ENCODE assay signal across 1 cellular context in the genomic region with DNA sequence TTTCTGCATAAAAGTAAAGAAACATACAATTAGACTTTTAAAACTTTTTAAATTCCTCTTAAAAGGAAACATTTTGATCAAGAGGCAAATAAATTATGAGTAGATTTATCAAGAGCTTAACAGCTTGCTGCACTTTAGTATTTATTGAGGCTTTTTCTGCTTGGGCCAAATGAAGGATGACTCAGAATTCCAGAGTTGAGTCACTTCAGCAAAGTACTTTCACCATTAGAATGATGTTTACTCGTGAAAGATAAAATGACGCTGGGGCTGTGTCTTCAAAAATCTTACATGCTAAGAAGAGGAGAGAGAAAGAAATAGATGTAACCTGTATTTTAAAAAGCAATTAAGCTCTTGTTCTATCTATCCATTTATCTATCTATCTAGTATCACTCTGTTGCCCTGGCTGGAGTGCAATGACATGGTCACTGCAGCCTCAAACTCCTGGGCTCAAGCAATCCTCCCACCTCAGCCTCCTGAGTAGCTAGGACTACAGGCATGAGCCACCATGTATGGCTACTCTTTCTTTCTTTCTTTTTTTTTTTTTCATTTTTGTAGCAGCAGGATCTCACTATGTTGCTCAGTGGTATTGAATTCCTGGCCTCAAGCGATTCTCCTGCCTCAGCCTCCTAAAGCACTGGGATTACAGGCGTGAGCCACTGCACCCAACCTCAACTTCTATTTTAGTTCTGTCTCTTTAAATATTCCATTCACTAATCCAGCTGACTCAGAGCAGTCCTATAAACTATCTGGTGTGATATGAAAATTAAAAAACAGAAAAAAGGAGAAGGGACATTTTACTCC.
TF ChIP-seq lines count a peak whose summit lies in the region.

No MANE protein-coding gene starts in this region.

TF ChIP-seq in K562, 482 proteins besides CTCF, POLR2A, EP300 and RAD21 (continued from another document and continues in another):
- TF ChIP-seq, protein P1, sequence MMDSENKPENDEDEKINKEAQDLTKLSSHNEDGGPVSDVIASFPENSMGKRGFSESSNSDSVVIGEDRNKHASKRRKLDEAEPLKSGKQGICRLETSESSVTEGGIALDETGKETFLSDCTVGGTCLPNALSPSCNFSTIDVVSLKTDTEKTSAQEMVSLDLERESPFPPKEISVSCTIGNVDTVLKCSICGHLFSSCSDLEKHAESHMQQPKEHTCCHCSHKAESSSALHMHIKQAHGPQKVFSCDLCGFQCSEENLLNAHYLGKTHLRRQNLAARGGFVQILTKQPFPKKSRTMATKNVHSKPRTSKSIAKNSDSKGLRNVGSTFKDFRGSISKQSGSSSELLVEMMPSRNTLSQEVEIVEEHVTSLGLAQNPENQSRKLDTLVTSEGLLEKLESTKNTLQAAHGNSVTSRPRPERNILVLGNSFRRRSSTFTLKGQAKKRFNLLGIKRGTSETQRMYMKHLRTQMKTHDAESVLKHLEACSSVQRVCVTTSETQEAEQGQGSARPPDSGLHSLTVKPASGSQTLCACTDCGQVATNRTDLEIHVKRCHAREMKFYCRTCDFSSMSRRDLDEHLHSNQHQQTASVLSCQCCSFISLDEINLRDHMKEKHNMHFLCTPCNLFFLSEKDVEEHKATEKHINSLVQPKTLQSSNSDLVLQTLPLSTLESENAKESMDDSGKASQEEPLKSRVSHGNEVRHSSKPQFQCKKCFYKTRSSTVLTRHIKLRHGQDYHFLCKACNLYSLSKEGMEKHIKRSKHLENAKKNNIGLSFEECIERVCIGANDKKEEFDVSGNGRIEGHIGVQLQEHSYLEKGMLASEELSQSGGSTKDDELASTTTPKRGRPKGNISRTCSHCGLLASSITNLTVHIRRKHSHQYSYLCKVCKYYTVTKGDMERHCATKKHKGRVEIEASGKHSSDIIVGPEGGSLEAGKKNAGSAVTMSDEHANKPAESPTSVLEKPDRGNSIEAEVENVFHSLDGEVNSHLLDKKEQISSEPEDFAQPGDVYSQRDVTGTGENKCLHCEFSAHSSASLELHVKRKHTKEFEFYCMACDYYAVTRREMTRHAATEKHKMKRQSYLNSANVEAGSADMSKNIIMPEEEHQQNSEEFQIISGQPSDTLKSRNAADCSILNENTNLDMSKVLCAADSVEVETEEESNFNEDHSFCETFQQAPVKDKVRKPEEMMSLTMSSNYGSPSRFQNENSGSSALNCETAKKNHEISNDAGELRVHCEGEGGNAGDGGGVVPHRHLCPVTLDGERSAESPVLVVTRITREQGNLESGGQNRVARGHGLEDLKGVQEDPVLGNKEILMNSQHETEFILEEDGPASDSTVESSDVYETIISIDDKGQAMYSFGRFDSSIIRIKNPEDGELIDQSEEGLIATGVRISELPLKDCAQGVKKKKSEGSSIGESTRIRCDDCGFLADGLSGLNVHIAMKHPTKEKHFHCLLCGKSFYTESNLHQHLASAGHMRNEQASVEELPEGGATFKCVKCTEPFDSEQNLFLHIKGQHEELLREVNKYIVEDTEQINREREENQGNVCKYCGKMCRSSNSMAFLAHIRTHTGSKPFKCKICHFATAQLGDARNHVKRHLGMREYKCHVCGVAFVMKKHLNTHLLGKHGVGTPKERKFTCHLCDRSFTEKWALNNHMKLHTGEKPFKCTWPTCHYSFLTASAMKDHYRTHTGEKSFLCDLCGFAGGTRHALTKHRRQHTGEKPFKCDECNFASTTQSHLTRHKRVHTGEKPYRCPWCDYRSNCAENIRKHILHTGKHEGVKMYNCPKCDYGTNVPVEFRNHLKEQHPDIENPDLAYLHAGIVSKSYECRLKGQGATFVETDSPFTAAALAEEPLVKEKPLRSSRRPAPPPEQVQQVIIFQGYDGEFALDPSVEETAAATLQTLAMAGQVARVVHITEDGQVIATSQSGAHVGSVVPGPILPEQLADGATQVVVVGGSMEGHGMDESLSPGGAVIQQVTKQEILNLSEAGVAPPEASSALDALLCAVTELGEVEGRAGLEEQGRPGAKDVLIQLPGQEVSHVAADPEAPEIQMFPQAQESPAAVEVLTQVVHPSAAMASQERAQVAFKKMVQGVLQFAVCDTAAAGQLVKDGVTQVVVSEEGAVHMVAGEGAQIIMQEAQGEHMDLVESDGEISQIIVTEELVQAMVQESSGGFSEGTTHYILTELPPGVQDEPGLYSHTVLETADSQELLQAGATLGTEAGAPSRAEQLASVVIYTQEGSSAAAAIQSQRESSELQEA (IDR thresholded peaks at IDR 0.05; ENCODE audit: low read depth) = no peak
- TF ChIP-seq BACH1 (tag; IDR thresholded peaks at IDR 0.05) (no peak), FOXA1 (IDR thresholded peaks at IDR 0.05; ENCODE audit: borderline replicate concordance) (no peak), NFRKB (IDR thresholded peaks at IDR 0.05; ENCODE audit: low read depth) (no peak), ZNF561 (CRISPR knock-in tag; conservative IDR thresholded peaks at IDR 0.05) (no peak), ZNF212 (CRISPR knock-in tag; IDR thresholded peaks at IDR 0.05) (no peak), BRF1 (IDR thresholded peaks at IDR 0.05; ENCODE audit: borderline replicate concordance, extremely low read depth, insufficient read length) (no peak), POLR3A (IDR thresholded peaks at IDR 0.05; ENCODE audit: borderline replicate concordance, extremely low read depth, insufficient read depth, insufficient read length) (no peak), SRF (CRISPR knock-in tag; IDR thresholded peaks at IDR 0.05) (no peak), ZFX (CRISPR knock-in tag; IDR thresholded peaks at IDR 0.05) (no peak), ARID1B (IDR thresholded peaks at IDR 0.05) (peak; percentile 59; the same call in 1 of the 2 replicates), ZNF507 (tag; conservative IDR thresholded peaks at IDR 0.05) (no peak), JUND (IDR thresholded peaks at IDR 0.05; ENCODE audit: borderline replicate concordance, low read depth, low read length) (peak; percentile 82; the same call in 1 of the 2 replicates), JUND (tag; IDR thresholded peaks at IDR 0.05; ENCODE audit: borderline replicate concordance, low read depth, low read length) (peak; percentile 80), RBBP5 (IDR thresholded peaks at IDR 0.05; ENCODE audit: borderline replicate concordance, insufficient read depth, low read length, poor library complexity, severe bottlenecking) (no peak), JUN (IDR thresholded peaks at IDR 0.05; ENCODE audit: borderline replicate concordance, low read depth, low read length) (peak; percentile 66; the same call in 1 of the 2 replicates), JUN (CRISPR knock-in tag; IDR thresholded peaks at IDR 0.05; ENCODE audit: borderline replicate concordance) (no peak), NCOR1 (IDR thresholded peaks at IDR 0.05) (no peak), MAFG (tag; conservative IDR thresholded peaks at IDR 0.05) (no peak), ZSCAN32 (CRISPR knock-in tag; IDR thresholded peaks at IDR 0.05) (no peak), ILK (tag; IDR thresholded peaks at IDR 0.05; ENCODE audit: borderline replicate concordance, low read depth) (no peak), CBFA2T2 (conservative IDR thresholded peaks at IDR 0.05) (no peak), RFX1 (IDR thresholded peaks at IDR 0.05) (no peak), ZFPM2 (CRISPR knock-in tag; IDR thresholded peaks at IDR 0.05) (no peak), FOXP1 (CRISPR knock-in tag; IDR thresholded peaks at IDR 0.05) (no peak), MIER1 (IDR thresholded peaks at IDR 0.05; ENCODE audit: low read depth) (no peak), CCNT2 (IDR thresholded peaks at IDR 0.05; ENCODE audit: borderline replicate concordance, extremely low read depth, insufficient read length, low read depth, low read length) (no peak), ZNF384 (IDR thresholded peaks at IDR 0.05; ENCODE audit: low read depth, low read length) (no peak), ZNF766 (CRISPR knock-in tag; conservative IDR thresholded peaks at IDR 0.05) (no peak), FOSL1 (tag; conservative IDR thresholded peaks at IDR 0.05) (peak; percentile 96), ZNF780A (CRISPR knock-in tag; IDR thresholded peaks at IDR 0.05) (no peak)
- TF ChIP-seq, protein P2, sequence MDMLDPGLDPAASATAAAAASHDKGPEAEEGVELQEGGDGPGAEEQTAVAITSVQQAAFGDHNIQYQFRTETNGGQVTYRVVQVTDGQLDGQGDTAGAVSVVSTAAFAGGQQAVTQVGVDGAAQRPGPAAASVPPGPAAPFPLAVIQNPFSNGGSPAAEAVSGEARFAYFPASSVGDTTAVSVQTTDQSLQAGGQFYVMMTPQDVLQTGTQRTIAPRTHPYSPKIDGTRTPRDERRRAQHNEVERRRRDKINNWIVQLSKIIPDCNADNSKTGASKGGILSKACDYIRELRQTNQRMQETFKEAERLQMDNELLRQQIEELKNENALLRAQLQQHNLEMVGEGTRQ (CRISPR knock-in tag; IDR thresholded peaks at IDR 0.05) = no peak
- TF ChIP-seq, protein P3, sequence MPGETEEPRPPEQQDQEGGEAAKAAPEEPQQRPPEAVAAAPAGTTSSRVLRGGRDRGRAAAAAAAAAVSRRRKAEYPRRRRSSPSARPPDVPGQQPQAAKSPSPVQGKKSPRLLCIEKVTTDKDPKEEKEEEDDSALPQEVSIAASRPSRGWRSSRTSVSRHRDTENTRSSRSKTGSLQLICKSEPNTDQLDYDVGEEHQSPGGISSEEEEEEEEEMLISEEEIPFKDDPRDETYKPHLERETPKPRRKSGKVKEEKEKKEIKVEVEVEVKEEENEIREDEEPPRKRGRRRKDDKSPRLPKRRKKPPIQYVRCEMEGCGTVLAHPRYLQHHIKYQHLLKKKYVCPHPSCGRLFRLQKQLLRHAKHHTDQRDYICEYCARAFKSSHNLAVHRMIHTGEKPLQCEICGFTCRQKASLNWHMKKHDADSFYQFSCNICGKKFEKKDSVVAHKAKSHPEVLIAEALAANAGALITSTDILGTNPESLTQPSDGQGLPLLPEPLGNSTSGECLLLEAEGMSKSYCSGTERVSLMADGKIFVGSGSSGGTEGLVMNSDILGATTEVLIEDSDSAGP (CRISPR knock-in tag; IDR thresholded peaks at IDR 0.05) = no peak
- TF ChIP-seq, protein P4, sequence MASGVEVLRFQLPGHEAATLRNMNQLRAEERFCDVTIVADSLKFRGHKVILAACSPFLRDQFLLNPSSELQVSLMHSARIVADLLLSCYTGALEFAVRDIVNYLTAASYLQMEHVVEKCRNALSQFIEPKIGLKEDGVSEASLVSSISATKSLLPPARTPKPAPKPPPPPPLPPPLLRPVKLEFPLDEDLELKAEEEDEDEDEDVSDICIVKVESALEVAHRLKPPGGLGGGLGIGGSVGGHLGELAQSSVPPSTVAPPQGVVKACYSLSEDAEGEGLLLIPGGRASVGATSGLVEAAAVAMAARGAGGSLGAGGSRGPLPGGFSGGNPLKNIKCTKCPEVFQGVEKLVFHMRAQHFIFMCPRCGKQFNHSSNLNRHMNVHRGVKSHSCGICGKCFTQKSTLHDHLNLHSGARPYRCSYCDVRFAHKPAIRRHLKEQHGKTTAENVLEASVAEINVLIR (CRISPR knock-in tag; IDR thresholded peaks at IDR 0.05) = no peak
- TF ChIP-seq, protein P5, sequence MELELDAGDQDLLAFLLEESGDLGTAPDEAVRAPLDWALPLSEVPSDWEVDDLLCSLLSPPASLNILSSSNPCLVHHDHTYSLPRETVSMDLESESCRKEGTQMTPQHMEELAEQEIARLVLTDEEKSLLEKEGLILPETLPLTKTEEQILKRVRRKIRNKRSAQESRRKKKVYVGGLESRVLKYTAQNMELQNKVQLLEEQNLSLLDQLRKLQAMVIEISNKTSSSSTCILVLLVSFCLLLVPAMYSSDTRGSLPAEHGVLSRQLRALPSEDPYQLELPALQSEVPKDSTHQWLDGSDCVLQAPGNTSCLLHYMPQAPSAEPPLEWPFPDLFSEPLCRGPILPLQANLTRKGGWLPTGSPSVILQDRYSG (tag; conservative IDR thresholded peaks at IDR 0.05; ENCODE audit: low read depth) = no peak
- TF ChIP-seq, protein P6, sequence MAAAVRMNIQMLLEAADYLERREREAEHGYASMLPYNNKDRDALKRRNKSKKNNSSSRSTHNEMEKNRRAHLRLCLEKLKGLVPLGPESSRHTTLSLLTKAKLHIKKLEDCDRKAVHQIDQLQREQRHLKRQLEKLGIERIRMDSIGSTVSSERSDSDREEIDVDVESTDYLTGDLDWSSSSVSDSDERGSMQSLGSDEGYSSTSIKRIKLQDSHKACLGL (CRISPR knock-in tag; IDR thresholded peaks at IDR 0.05; ENCODE audit: borderline replicate concordance, poor library complexity, severe bottlenecking) = no peak
- TF ChIP-seq, protein P7, sequence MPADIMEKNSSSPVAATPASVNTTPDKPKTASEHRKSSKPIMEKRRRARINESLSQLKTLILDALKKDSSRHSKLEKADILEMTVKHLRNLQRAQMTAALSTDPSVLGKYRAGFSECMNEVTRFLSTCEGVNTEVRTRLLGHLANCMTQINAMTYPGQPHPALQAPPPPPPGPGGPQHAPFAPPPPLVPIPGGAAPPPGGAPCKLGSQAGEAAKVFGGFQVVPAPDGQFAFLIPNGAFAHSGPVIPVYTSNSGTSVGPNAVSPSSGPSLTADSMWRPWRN (IDR thresholded peaks at IDR 0.05; ENCODE audit: low read depth) = no peak
- TF ChIP-seq, protein P8, sequence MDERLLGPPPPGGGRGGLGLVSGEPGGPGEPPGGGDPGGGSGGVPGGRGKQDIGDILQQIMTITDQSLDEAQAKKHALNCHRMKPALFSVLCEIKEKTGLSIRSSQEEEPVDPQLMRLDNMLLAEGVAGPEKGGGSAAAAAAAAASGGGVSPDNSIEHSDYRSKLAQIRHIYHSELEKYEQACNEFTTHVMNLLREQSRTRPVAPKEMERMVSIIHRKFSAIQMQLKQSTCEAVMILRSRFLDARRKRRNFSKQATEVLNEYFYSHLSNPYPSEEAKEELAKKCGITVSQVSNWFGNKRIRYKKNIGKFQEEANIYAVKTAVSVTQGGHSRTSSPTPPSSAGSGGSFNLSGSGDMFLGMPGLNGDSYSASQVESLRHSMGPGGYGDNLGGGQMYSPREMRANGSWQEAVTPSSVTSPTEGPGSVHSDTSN (CRISPR knock-in tag; IDR thresholded peaks at IDR 0.05; ENCODE audit: low read depth) = no peak
- TF ChIP-seq, protein P8 (tag; conservative IDR thresholded peaks at IDR 0.05; ENCODE audit: low read depth) = no peak
- TF ChIP-seq, protein P9, sequence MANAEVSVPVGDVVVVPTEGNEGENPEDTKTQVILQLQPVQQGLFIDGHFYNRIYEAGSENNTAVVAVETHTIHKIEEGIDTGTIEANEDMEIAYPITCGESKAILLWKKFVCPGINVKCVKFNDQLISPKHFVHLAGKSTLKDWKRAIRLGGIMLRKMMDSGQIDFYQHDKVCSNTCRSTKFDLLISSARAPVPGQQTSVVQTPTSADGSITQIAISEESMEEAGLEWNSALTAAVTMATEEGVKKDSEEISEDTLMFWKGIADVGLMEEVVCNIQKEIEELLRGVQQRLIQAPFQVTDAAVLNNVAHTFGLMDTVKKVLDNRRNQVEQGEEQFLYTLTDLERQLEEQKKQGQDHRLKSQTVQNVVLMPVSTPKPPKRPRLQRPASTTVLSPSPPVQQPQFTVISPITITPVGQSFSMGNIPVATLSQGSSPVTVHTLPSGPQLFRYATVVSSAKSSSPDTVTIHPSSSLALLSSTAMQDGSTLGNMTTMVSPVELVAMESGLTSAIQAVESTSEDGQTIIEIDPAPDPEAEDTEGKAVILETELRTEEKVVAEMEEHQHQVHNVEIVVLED (CRISPR knock-in tag; IDR thresholded peaks at IDR 0.05) = no peak
